Comparison of ENCODE assay signal across 8 cellular contexts in the genomic region with DNA sequence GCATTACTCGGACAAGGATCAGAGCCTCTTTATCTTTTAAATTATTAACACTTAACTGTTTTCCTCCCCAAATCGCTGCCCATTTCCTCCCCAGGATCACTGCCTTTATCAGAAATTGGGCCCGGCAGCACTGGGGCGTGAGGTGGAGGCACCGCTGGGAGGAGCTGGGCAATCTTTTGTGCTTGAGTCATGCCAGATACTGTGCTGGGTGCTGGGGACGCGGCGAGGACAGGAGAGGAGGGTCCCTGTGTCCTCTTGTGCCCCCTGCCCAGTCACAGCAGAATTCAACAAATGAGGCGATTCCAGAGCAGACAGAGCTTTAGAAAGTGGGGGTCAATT.
DNase-seq lines count a peak whose midpoint lies in the region; ATAC-seq, FAIRE-seq and TF ChIP-seq lines count a peak whose summit lies in the region.

No MANE protein-coding gene starts in this region.

- no peaks in the 10 kb centered on the region for H3K36me3 ChIP-seq in upper lobe of right lung

- no peak overlapping the region for H3K27ac Mint-ChIP-seq in activated T-cell treated with anti-CD3 and anti-CD28 coated beads, Interleukin-2, amount 50 U/mL, for 72 hours
- no peak overlapping the region for H3K27ac Mint-ChIP-seq in chondrocyte (ENCODE audit: unreplicated experiment)

- H3K9me3 ChIP-seq in upper lobe of right lung, result no peaks in the 10 kb centered on the region

- no peak for TF ChIP-seq CTCF in chondrocyte (IDR thresholded peaks at IDR 0.05)
- TF ChIP-seq CTCF in lower leg skin (IDR thresholded peaks at IDR 0.05), result no peak
- TF ChIP-seq CTCF in upper lobe of right lung (IDR thresholded peaks at IDR 0.05), result no peak

- DNase-seq in activated T-cell treated with anti-CD3 and anti-CD28 coated beads, Interleukin-2, amount 50 U/mL, for 72 hours, result no peak
- DNase-seq in activated T-cell treated with anti-CD3 and anti-CD28 coated beads, Interleukin-2, amount 50 U/mL, for 48 hours, result no peak
- DNase-seq in chondrocyte (ENCODE audit: low spot score), result no peak
- DNase-seq in lower leg skin (ENCODE audit: low spot score in 2 of 2), result peak in 1 of 2 donors; percentile 83
- no peak for DNase-seq in upper lobe of right lung
- DNase-seq in GM19239 (ENCODE audit: insufficient read length, low spot score), result no peak
- DNase-seq in hippocampal formation (lab: John Stamatoyannopoulos, UW), result no peak
- DNase-seq in midbrain (lab: John Stamatoyannopoulos, UW), result no peak

- H3K9me3 Mint-ChIP-seq in activated T-cell treated with anti-CD3 and anti-CD28 coated beads, Interleukin-2, amount 50 U/mL, for 72 hours, result no peaks in the 10 kb centered on the region
- peaks cover 2% of the 10 kb centered on the region for H3K9me3 Mint-ChIP-seq in chondrocyte (ENCODE audit: low read depth)

- H3K27ac ChIP-seq in upper lobe of right lung, result peak overlapping the region; percentile 74

- H3K27me3 ChIP-seq in upper lobe of right lung, result no peaks in the 10 kb centered on the region

- TF ChIP-seq POLR2A in lower leg skin (IDR thresholded peaks at IDR 0.05), result no peak

- peaks cover 17% of the 10 kb centered on the region for H3K27me3 Mint-ChIP-seq in activated T-cell treated with anti-CD3 and anti-CD28 coated beads, Interleukin-2, amount 50 U/mL, for 72 hours (ENCODE audit: low read depth)
- peaks cover 13% of the 10 kb centered on the region for H3K27me3 Mint-ChIP-seq in chondrocyte (ENCODE audit: low read depth)

- no peak for FAIRE-seq in GM19239 (lab: Jason Lieb, UNC)

- H3K4me3 ChIP-seq in lower leg skin (ENCODE audit: low read depth, poor library complexity, severe bottlenecking) (peak overlapping the region; percentile 47), upper lobe of right lung (peak overlapping the region; percentile 65)

- H3K4me3 Mint-ChIP-seq in activated T-cell treated with anti-CD3 and anti-CD28 coated beads, Interleukin-2, amount 50 U/mL, for 72 hours, result peak overlapping the region; percentile 71 to 80
- peak overlapping the region; percentile 57 for H3K4me3 Mint-ChIP-seq in chondrocyte (ENCODE audit: unreplicated experiment)

- H3K36me3 Mint-ChIP-seq in activated T-cell treated with anti-CD3 and anti-CD28 coated beads, Interleukin-2, amount 50 U/mL, for 72 hours (ENCODE audit: insufficient read depth in 2 of 2), result no peaks in the 10 kb centered on the region
- H3K36me3 Mint-ChIP-seq in chondrocyte (ENCODE audit: low read depth), result no peaks in the 10 kb centered on the region

- intact Hi-C loops in lower leg skin (cut with DNase I; ENCODE audit: low total_unique reads) (no loop called here), upper lobe of right lung (cut with DNase I) (no loop called here)

- peaks cover 5% of the 10 kb centered on the region for H3K4me1 ChIP-seq in upper lobe of right lung

- WGBS in lower leg skin, 2 donors, result 12 to 14% methylated on average over 9 of the region's 9 CpGs

- H3K4me1 Mint-ChIP-seq in activated T-cell treated with anti-CD3 and anti-CD28 coated beads, Interleukin-2, amount 50 U/mL, for 72 hours (ENCODE audit: low read depth), result no peaks in the 10 kb centered on the region
- H3K4me1 Mint-ChIP-seq in chondrocyte (ENCODE audit: low read depth), result peaks cover 3% of the 10 kb centered on the region

- ATAC-seq in activated T-cell treated with anti-CD3 and anti-CD28 coated beads, Interleukin-2, amount 50 U/mL, for 72 hours (replicated peaks in 1 of 2), result no peak
- ATAC-seq in upper lobe of right lung, result peak; percentile 16
